Comparison of ENCODE assay signal across 8 cellular contexts in the genomic region with DNA sequence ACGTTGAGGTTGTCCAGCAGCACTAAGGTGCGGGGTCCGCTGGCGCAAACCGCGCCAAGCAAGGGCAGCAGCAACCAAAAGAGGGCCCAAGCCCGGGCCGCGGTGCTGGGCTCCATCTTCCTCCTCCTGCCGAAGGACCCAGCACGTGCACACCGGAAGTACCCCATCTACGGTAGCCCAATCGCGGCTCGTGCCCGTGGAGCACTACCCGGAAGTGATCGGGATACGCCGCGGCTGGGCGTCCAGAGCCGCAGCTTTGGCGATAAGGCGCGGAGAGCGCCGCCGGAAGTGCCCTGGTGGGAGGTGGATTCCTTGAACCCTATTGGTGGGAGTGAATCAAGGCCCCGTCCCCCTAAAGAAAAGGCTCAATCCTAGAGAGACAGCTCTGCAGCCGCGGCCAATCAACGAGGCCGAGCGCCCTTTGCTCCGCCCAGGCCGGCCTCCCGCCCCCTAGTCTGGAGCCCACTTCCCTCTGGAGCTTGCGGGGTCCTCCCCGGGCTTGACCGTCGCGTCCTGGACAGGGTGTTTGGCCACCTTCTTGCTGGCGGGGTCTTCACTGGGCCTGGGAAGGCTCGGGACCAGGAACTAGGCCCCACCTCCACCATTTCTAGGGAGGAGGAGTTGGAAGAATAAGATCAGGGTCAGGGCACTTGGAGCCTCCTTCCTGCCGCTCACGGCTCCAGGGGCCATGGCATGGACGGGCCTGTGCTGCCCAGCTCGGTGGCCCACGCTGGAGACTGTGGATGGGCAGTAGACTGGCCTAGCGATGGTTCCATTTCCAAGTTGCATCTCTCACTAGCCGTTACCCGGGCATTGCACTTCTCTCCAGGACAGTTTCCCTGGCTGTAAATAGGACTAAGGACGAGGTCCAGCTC. TPM values are rescaled to one million over a fixed set of nuclear protein-coding genes. Genes with fewer than 3 reads are reported as not detected.
A peak's percentile ranks its signal among the peaks of the same experiment; 100 is the strongest.
DNase-seq lines count a peak whose midpoint lies in the region; ATAC-seq and TF ChIP-seq lines count a peak whose summit lies in the region.

TSS of gene DDOST (minus strand) at position 135 of the 875 bp plus-strand sequence. CDS start at position 116, 19 bp downstream.

- WGBS in esophagus muscularis mucosa, result under 1% methylated on average over 27 of the region's 55 CpGs

- H3K4me3 Mint-ChIP-seq in activated T-cell treated with anti-CD3 and anti-CD28 coated beads, Interleukin-2, amount 50 U/mL, for 72 hours, result peak within 1 kb of the TSS; percentile 88 to 99
- peak within 1 kb of the TSS; percentile 97 for H3K4me3 Mint-ChIP-seq in stimulated activated effector memory CD8-positive, alpha-beta T cell treated with anti-CD3 and anti-CD28 coated beads, Interleukin-12 subunit alpha, Interleukin-12 subunit beta, amount 100 ng/mL, for 72 hours

- H3K9me3 ChIP-seq in Peyer's patch (no peaks in the 10 kb centered on the region), esophagus muscularis mucosa (no peaks in the 10 kb centered on the region)

- H3K79me2 ChIP-seq in KMS-11 (ENCODE audit: insufficient read depth, low read depth), result peaks cover 30% of the 10 kb centered on the region

- H3K36me3 Mint-ChIP-seq in activated T-cell treated with anti-CD3 and anti-CD28 coated beads, Interleukin-2, amount 50 U/mL, for 72 hours (ENCODE audit: insufficient read depth in 2 of 2), result peaks cover 11 to 13% of the 10 kb centered on the region in 2 donors
- H3K36me3 Mint-ChIP-seq in stimulated activated effector memory CD8-positive, alpha-beta T cell treated with anti-CD3 and anti-CD28 coated beads, Interleukin-12 subunit alpha, Interleukin-12 subunit beta, amount 100 ng/mL, for 72 hours, result peaks cover 52% of the 10 kb centered on the region

- H3K4me3 ChIP-seq in KMS-11 (IDR thresholded peaks at IDR 0.05; ENCODE audit: insufficient read depth, low read depth, low read length) (peak within 1 kb of the TSS; percentile 48), Peyer's patch (peak within 1 kb of the TSS; percentile 59 to 98 (median 89)), esophagus muscularis mucosa (peak within 1 kb of the TSS; percentile 86 to 94 (median 90))

- H3K4me1 ChIP-seq in KMS-11 (ENCODE audit: low read depth, poor library complexity, severe bottlenecking) (peaks cover 19% of the 10 kb centered on the region), Peyer's patch (peaks cover 0 to 17% (median 0%) of the 10 kb centered on the region in 4 donors), esophagus muscularis mucosa (peaks cover 35 to 45% (median 37%) of the 10 kb centered on the region in 4 donors)

- no peaks in the 10 kb centered on the region for H3K27me3 ChIP-seq in KMS-11 (ENCODE audit: insufficient read depth, low read depth)
- no peaks in the 10 kb centered on the region for H3K27me3 ChIP-seq in Peyer's patch
- H3K27me3 ChIP-seq in esophagus muscularis mucosa, result no peaks in the 10 kb centered on the region

- no peak within 1 kb of the TSS for H3K27ac ChIP-seq in KMS-11
- H3K27ac ChIP-seq in Peyer's patch, result peak within 1 kb of the TSS; percentile 62 to 86 (median 64)
- H3K27ac ChIP-seq in esophagus muscularis mucosa (replicated peaks in 1 of 4), result peak within 1 kb of the TSS; percentile 79 to 90 (median 82)

- H3K27ac Mint-ChIP-seq in activated T-cell treated with anti-CD3 and anti-CD28 coated beads, Interleukin-2, amount 50 U/mL, for 72 hours, result peak within 1 kb of the TSS; percentile 86
- H3K27ac Mint-ChIP-seq in stimulated activated effector memory CD8-positive, alpha-beta T cell treated with anti-CD3 and anti-CD28 coated beads, Interleukin-12 subunit alpha, Interleukin-12 subunit beta, amount 100 ng/mL, for 72 hours, result peak within 1 kb of the TSS; percentile 99

- H4K20me1 ChIP-seq in KMS-11 (ENCODE audit: insufficient read depth), result no peaks in the 10 kb centered on the region

- H3K4me2 ChIP-seq in KMS-11, result peak within 1 kb of the TSS; percentile 99

- TF ChIP-seq POLR2A in Peyer's patch (IDR thresholded peaks at IDR 0.05) (peak; percentile 9 to 28), esophagus muscularis mucosa (IDR thresholded peaks at IDR 0.05; ENCODE audit: low read depth) (peak; percentile 20)

- DNase-seq in DMS79 (lab: John Stamatoyannopoulos, UW) (peak; percentile 99), Peyer's patch (peak; percentile 94 to 98 (median 96)), esophagus muscularis mucosa (ENCODE audit: extremely low spot score) (peak; percentile 99), myocyte (ENCODE audit: low read depth) (peak; percentile 99)
- DNase-seq in activated T-cell treated with anti-CD3 and anti-CD28 coated beads, Interleukin-2, amount 50 U/mL, for 72 hours, result peak; percentile 97
- peak; percentile 82 to 95 for DNase-seq in stimulated activated effector memory CD8-positive, alpha-beta T cell treated with anti-CD3 and anti-CD28 coated beads, Interleukin-12 subunit alpha, Interleukin-12 subunit beta, amount 100 ng/mL, for 72 hours (ENCODE audit: low spot score in 2 of 2)

- H3K36me3 ChIP-seq in KMS-11 (ENCODE audit: insufficient read depth) (no peaks in the 10 kb centered on the region), Peyer's patch (peaks cover 0 to 20% (median 0%) of the 10 kb centered on the region in 3 donors), esophagus muscularis mucosa (peaks cover 5 to 30% (median 19%) of the 10 kb centered on the region in 4 donors)

- TF ChIP-seq EP300 in esophagus muscularis mucosa (IDR thresholded peaks at IDR 0.05), result no peak

- TF ChIP-seq CTCF in KMS-11 (conservative IDR thresholded peaks at IDR 0.05; ENCODE audit: low read depth, low read length) (0 out of 2 replicates have a peak, but pooled peaks have one; percentile 32), Peyer's patch (IDR thresholded peaks at IDR 0.05) (peak in 5 of 6 experiments; percentile 34 to 65 (median 58)), esophagus muscularis mucosa (IDR thresholded peaks at IDR 0.05) (peak; percentile 20 to 61 (median 50))

- H3K9ac ChIP-seq in KMS-11, result peak within 1 kb of the TSS; percentile 66

- peak; percentile 97 for ATAC-seq in GM21723 (IDR thresholded peaks at IDR 0.05; ENCODE audit: unreplicated experiment)
- peak; percentile 96 to 97 for ATAC-seq in activated T-cell treated with anti-CD3 and anti-CD28 coated beads, Interleukin-2, amount 50 U/mL, for 72 hours (replicated peaks in 1 of 2)
- ATAC-seq in stimulated activated effector memory CD8-positive, alpha-beta T cell treated with anti-CD3 and anti-CD28 coated beads, Interleukin-12 subunit alpha, Interleukin-12 subunit beta, amount 100 ng/mL, for 72 hours, result peak; percentile 98

- H3K9me3 Mint-ChIP-seq in activated T-cell treated with anti-CD3 and anti-CD28 coated beads, Interleukin-2, amount 50 U/mL, for 72 hours, result no peaks in the 10 kb centered on the region
- H3K9me3 Mint-ChIP-seq in stimulated activated effector memory CD8-positive, alpha-beta T cell treated with anti-CD3 and anti-CD28 coated beads, Interleukin-12 subunit alpha, Interleukin-12 subunit beta, amount 100 ng/mL, for 72 hours, result no peaks in the 10 kb centered on the region

- intact Hi-C loops in esophagus muscularis mucosa (cut with DNase I), result no loop called here

- peak within 1 kb of the TSS; percentile 77 for H2AFZ ChIP-seq in KMS-11 (ENCODE audit: low read depth)

- peaks cover 51% of the 10 kb centered on the region for H3K4me1 Mint-ChIP-seq in activated T-cell treated with anti-CD3 and anti-CD28 coated beads, Interleukin-2, amount 50 U/mL, for 72 hours (ENCODE audit: low read depth)
- H3K4me1 Mint-ChIP-seq in stimulated activated effector memory CD8-positive, alpha-beta T cell treated with anti-CD3 and anti-CD28 coated beads, Interleukin-12 subunit alpha, Interleukin-12 subunit beta, amount 100 ng/mL, for 72 hours, result peaks cover 49% of the 10 kb centered on the region

- H3K27me3 Mint-ChIP-seq in activated T-cell treated with anti-CD3 and anti-CD28 coated beads, Interleukin-2, amount 50 U/mL, for 72 hours (ENCODE audit: low read depth), result no peaks in the 10 kb centered on the region

RNA-seq across cellular contexts. Expression of gene DDOST, which starts in this region (rescaled TPM):
- total RNA-seq in Peyer's patch, result 100 to 1,000 TPM in 3 of 4 donors, 10 to 100 TPM in 1; 44.6 to 145 (median 126) TPM
- 100 to 1,000 TPM; 159 to 175 TPM for total RNA-seq in activated T-cell treated with anti-CD3 and anti-CD28 coated beads, Interleukin-2, amount 50 U/mL, for 72 hours
- total RNA-seq in esophagus muscularis mucosa, result 100 to 1,000 TPM in 2 of 4 donors, 10 to 100 TPM in 2; 86.4 to 126 (median 103) TPM
- 184 and 204 TPM in 2 replicates for total RNA-seq in myocyte
- 202 TPM for polyA plus RNA-seq in myocyte (2012)
